Comparison of ENCODE assay signal across 17 cellular contexts in the genomic region with DNA sequence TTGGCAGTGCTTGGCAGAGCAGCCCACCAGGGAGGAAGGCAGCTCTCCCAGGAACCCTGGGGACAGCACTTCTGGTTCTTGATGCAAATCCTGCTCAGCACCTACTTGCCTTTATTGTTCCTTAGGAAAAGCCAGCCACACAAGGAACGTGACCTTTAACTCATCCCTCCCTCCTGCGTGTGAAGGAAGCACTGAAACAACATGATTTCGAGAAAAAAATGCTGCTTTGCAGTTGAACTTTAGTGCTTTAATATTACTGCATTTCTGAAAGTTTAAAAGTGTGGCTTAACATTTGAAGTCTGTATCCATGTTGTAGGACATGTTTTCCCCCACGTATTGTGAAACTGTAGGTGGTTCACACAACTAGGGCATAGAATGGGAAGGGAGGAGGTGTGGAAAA. TPM values are rescaled to one million over a fixed set of nuclear protein-coding genes. Genes with fewer than 3 reads are reported as not detected.
A peak's percentile ranks its signal among the peaks of the same experiment; 100 is the strongest.
DNase-seq lines count a peak whose midpoint lies in the region; ATAC-seq and TF ChIP-seq lines count a peak whose summit lies in the region.
"Had no signal": no experiment of that assay in that cellular context is flagged by ENCODE, and none has a peak within 500 bp of the region (broad histone marks: within the 10 kb centered on the region; RNA-seq: fewer than 3 reads in every experiment).

No MANE protein-coding gene starts in this region.

- H3K27me3 ChIP-seq in adipocyte (replicated peaks; ENCODE audit: control insufficient read depth, insufficient read depth, low read length), result no peaks in the 10 kb centered on the region
- peaks cover 0 to 4% (median 0%) of the 10 kb centered on the region in 3 experiments for H3K27me3 ChIP-seq in neuronal stem cell (ENCODE audit: control insufficient read depth in 3 of 3, insufficient read depth in 3 of 3, low read depth in 1 of 3, low read length in 3 of 3)

- H3K79me1 ChIP-seq in neuronal stem cell (ENCODE audit: low read depth, low read length), result no peaks in the 10 kb centered on the region

- no peak overlapping the region for H2AK5ac ChIP-seq in neuronal stem cell (ENCODE audit: low read depth, low read length)

- H3K36me3 ChIP-seq in adipocyte (ENCODE audit: control insufficient read depth, insufficient read depth, low read length, severe bottlenecking) (no peaks in the 10 kb centered on the region), neuronal stem cell (replicated peaks in 1 of 2; ENCODE audit: control insufficient read depth in 2 of 2, insufficient read depth in 2 of 2, low read length in 2 of 2) (no peaks in the 10 kb centered on the region)

- no peak for ATAC-seq in HG03139 (IDR thresholded peaks at IDR 0.05; ENCODE audit: unreplicated experiment)
- no peak for ATAC-seq in HG03280 (IDR thresholded peaks at IDR 0.05; ENCODE audit: unreplicated experiment)
- ATAC-seq in GM21381 (IDR thresholded peaks at IDR 0.05; ENCODE audit: unreplicated experiment), result no peak
- ATAC-seq: SK-N-SH treated with all-trans-retinoic acid at 6 μM for 48 hours had no signal

- TF ChIP-seq CTCF in coronary artery (IDR thresholded peaks at IDR 0.05), result no peak

- H3K9me3 ChIP-seq in adipocyte (ENCODE audit: control insufficient read depth, low read length) (peaks cover 11% of the 10 kb centered on the region), neuronal stem cell (replicated peaks in 1 of 2; ENCODE audit: control insufficient read depth in 2 of 2, insufficient read depth in 1 of 2, low read depth in 1 of 2, low read length in 2 of 2) (no peaks in the 10 kb centered on the region)

- no CpG with 5 or more reads among the region's 4 CpGs for WGBS in neuronal stem cell (ENCODE audit: extremely low coverage in 2 of 2, insufficient read length in 2 of 2, insufficient replicate concordance in 1 of 2), 2 donors

- no peak overlapping the region for H3K4ac ChIP-seq in neuronal stem cell (ENCODE audit: low read length)

- H2BK5ac ChIP-seq in neuronal stem cell (ENCODE audit: low read length), result no peak overlapping the region

- H3K23ac ChIP-seq in neuronal stem cell (ENCODE audit: low read depth, low read length, poor library complexity), result no peak overlapping the region

- no peak overlapping the region for H4K8ac ChIP-seq in neuronal stem cell (ENCODE audit: low read depth, low read length)

- no peak overlapping the region for H3K4me2 ChIP-seq in neuronal stem cell (ENCODE audit: insufficient read depth, low read length, poor library complexity, severe bottlenecking)

- no peak overlapping the region for H4K91ac ChIP-seq in neuronal stem cell (ENCODE audit: low read depth, low read length, poor library complexity)

- H3K4me3 ChIP-seq in adipocyte (ENCODE audit: low read length) (no peak overlapping the region), coronary artery (no peak overlapping the region), neuronal stem cell (ENCODE audit: low read length in 2 of 2) (no peak overlapping the region)

- H3K4me1 ChIP-seq in adipocyte (ENCODE audit: control insufficient read depth, insufficient read depth, low read length) (peaks cover 19% of the 10 kb centered on the region), neuronal stem cell (ENCODE audit: control insufficient read depth in 2 of 2, insufficient read depth in 1 of 2, low read depth in 1 of 2, low read length in 2 of 2) (peaks cover 0 to 2% of the 10 kb centered on the region in 2 donors)

- no peak overlapping the region for H2BK15ac ChIP-seq in neuronal stem cell (ENCODE audit: low read length)

- DNase-seq in adipocyte (ENCODE audit: low read depth) (peak; percentile 3), coronary artery (ENCODE audit: low spot score) (peak; percentile 12), neuronal stem cell (ENCODE audit: low spot score) (no peak), NCI-H2107 (lab: John Stamatoyannopoulos, UW) (no peak)
- DNase-seq: H9; IMR-90; Karpas-422; NCI-H1048; NCI-H1436 treated with DMSO at 0.1 percent for 48 hours; NCI-H510A; NCI-H748 treated with DMSO at 0.1 percent for 48 hours; NK-92 treated with Interleukin-12 subunit alpha and Interleukin-12 subunit beta, amount 100 ng/mL, for 24 hours; SHP77 treated with DMSO at 0.1 percent for 48 hours had no signal

- no peak overlapping the region for H3K9ac ChIP-seq in adipocyte (ENCODE audit: low read length)
- no peak overlapping the region for H3K9ac ChIP-seq in neuronal stem cell (ENCODE audit: low read depth, low read length, poor library complexity)

- no peak overlapping the region for H2BK12ac ChIP-seq in neuronal stem cell (ENCODE audit: low read length)

- H3K27ac ChIP-seq in coronary artery (no peak overlapping the region), neuronal stem cell (replicated peaks; ENCODE audit: low read length) (no peak overlapping the region)

- H2BK120ac ChIP-seq in neuronal stem cell (ENCODE audit: low read depth, low read length), result no peak overlapping the region

- no peak overlapping the region for H3K14ac ChIP-seq in neuronal stem cell (ENCODE audit: low read length)

- no peak overlapping the region for H3K18ac ChIP-seq in neuronal stem cell (ENCODE audit: low read length)

- H2AFZ ChIP-seq in neuronal stem cell (ENCODE audit: low read length), result peak overlapping the region; percentile 4

RNA-seq across cellular contexts. Expression of a gene that starts 50.4 kb away (rescaled TPM):
- polyA plus RNA-seq in neuronal stem cell (2013, experiment 1 of 2), result 337 TPM
- 331 TPM for polyA plus RNA-seq in neuronal stem cell (2013, experiment 2 of 2)

Comparison
In these comparisons a context has a peak if more than half of its experiments do, and no peak if none do; other contexts are left out.
1. DNase-seq: peak in adipocyte (single experiment) and coronary artery (single experiment); none in neuronal stem cell (single experiment) and NCI-H2107 (single experiment).